ENCODE assay signal across 11 cellular contexts in the genomic region with DNA sequence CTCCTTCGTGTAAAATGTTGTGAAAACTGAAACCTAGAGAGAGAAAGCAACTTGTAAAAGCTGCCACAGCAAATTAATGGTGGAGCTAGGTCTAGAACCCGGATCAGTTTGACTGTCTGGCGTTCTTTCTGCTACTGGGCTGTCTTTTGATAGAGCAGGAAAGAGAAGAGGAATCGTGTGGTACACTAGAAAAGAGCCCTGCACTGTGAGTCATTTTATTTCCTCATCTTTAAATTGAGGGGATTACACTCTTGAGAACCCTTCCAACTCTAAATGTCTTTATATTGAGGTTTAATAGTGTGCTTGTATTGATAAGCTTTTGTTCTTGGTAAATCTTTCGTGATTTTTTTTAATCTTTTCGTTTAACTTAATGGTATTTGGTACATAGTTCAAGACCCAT. TPM values are rescaled to one million over a fixed set of nuclear protein-coding genes. Genes with fewer than 3 reads are reported as not detected.
DNase-seq lines count a peak whose midpoint lies in the region; TF ChIP-seq lines count a peak whose summit lies in the region.
"Had no signal": no experiment of that assay in that cellular context is flagged by ENCODE, and none has a peak within 500 bp of the region (broad histone marks: within the 10 kb centered on the region; RNA-seq: fewer than 3 reads in every experiment).

No MANE protein-coding gene starts in this region.

- H3K4me2 ChIP-seq in OCI-LY1 (ENCODE audit: low read length) (peak overlapping the region; percentile 16; the same call in 1 of the 2 replicates), osteoblast (ENCODE audit: insufficient read depth, low read length) (peak overlapping the region; percentile 59)

- no peaks in the 10 kb centered on the region for H3K27me3 ChIP-seq in OCI-LY1 (ENCODE audit: insufficient read depth, low read length)
- no peaks in the 10 kb centered on the region for H3K27me3 ChIP-seq in osteoblast (ENCODE audit: insufficient read depth, low read length)

- DNase-seq in HCEC 1CT (peak; percentile 51), cardiac fibroblast (ENCODE audit: low read depth in 2 of 2) (peak; percentile 37 to 48), osteoblast (ENCODE audit: insufficient read length, low spot score, missing footprints) (no peak), COLO829 (ENCODE audit: low spot score) (no peak), NAMALWA (ENCODE audit: low spot score) (no peak)
- DNase-seq in activated CD8-positive, alpha-beta memory T cell treated with anti-CD3 and anti-CD28 coated beads, Interleukin-2, amount 50 U/mL, for 4 hours, result no peak
- DNase-seq in stimulated activated CD4-positive, alpha-beta T cell treated with anti-CD3 and anti-CD28 coated beads, Interleukin-15, amount 100 ng/mL, for 24 hours, result no peak
- DNase-seq: left colon, NCI-H774 had no signal

- H3K4me3 ChIP-seq in OCI-LY1 (ENCODE audit: low read depth, low read length, poor library complexity, severe bottlenecking) (no peak overlapping the region), cardiac fibroblast (replicated peaks in 1 of 2; ENCODE audit: low read depth in 2 of 2, low read length in 2 of 2) (no peak overlapping the region), osteoblast (ENCODE audit: insufficient read depth, low read length) (peak overlapping the region; percentile 44)
- H3K4me3 ChIP-seq: skin epidermis had no signal

- no peaks in the 10 kb centered on the region for H3K9me3 ChIP-seq in OCI-LY1 (ENCODE audit: low read length)
- no peaks in the 10 kb centered on the region for H3K9me3 ChIP-seq in osteoblast (ENCODE audit: low read depth, low read length)

- H3F3A ChIP-seq in OCI-LY1 (ENCODE audit: insufficient read depth, low read length), result no peaks in the 10 kb centered on the region

- no peaks in the 10 kb centered on the region for H3K36me3 ChIP-seq in OCI-LY1 (ENCODE audit: insufficient read depth, low read length)
- no peaks in the 10 kb centered on the region for H3K36me3 ChIP-seq in osteoblast (ENCODE audit: insufficient read depth, low read length)

- no peak overlapping the region for H3K9ac ChIP-seq in OCI-LY1 (ENCODE audit: low read length)

- H4K20me1 ChIP-seq in OCI-LY1 (ENCODE audit: insufficient read depth, low read length) (no peaks in the 10 kb centered on the region), osteoblast (ENCODE audit: insufficient read depth, low read length) (peaks cover 25% of the 10 kb centered on the region)

- H2AFZ ChIP-seq in OCI-LY1 (ENCODE audit: low read length) (no peak overlapping the region), osteoblast (ENCODE audit: low read length) (no peak overlapping the region)

- H3K4me1 ChIP-seq in OCI-LY1 (ENCODE audit: insufficient read depth, low read length, severe bottlenecking) (peaks cover 48% of the 10 kb centered on the region), osteoblast (ENCODE audit: insufficient read depth, low read length) (peaks cover 12% of the 10 kb centered on the region)

- peaks cover 33% of the 10 kb centered on the region for H3K79me2 ChIP-seq in OCI-LY1 (ENCODE audit: insufficient read depth, low read length)
- peaks cover 75% of the 10 kb centered on the region for H3K79me2 ChIP-seq in osteoblast (ENCODE audit: insufficient read depth, low read length)

- no peaks in the 10 kb centered on the region for H3K9me2 ChIP-seq in OCI-LY1 (ENCODE audit: low read depth, low read length)

- H3K27ac ChIP-seq in OCI-LY1 (ENCODE audit: low read depth, low read length, poor library complexity, severe bottlenecking) (peak overlapping the region; percentile 23), osteoblast (ENCODE audit: low read depth, low read length) (peak overlapping the region; percentile 36)
- H3K27ac ChIP-seq: skin epidermis had no signal

- TF ChIP-seq CTCF in OCI-LY1 (IDR thresholded peaks at IDR 0.05; ENCODE audit: low read length), result no peak
- TF ChIP-seq CTCF in cardiac fibroblast (IDR thresholded peaks at IDR 0.05; ENCODE audit: low read depth, low read length), result no peak
- TF ChIP-seq CTCF in osteoblast (IDR thresholded peaks at IDR 0.05; ENCODE audit: extremely low read depth, low read depth, low read length), result no peak

RNA-seq across cellular contexts. Expression of gene WDR44, which starts 4.3 kb away (rescaled TPM):
- 21.0 and 21.8 TPM in 2 replicates for total RNA-seq in osteoblast

Comparison
In these comparisons a context has a peak if more than half of its experiments do, and no peak if none do; other contexts are left out.
1. DNase-seq: peak in HCEC 1CT (single experiment) and cardiac fibroblast (2 of 2); none in osteoblast (single experiment), COLO829 (single experiment), activated CD8-positive, alpha-beta memory T cell treated with anti-CD3 and anti-CD28 coated beads, Interleukin-2, amount 50 U/mL, for 4 hours (single experiment), NAMALWA (single experiment) and stimulated activated CD4-positive, alpha-beta T cell treated with anti-CD3 and anti-CD28 coated beads, Interleukin-15, amount 100 ng/mL, for 24 hours (single experiment).